ENCODE assay signal across 1 cellular context in the genomic region with DNA sequence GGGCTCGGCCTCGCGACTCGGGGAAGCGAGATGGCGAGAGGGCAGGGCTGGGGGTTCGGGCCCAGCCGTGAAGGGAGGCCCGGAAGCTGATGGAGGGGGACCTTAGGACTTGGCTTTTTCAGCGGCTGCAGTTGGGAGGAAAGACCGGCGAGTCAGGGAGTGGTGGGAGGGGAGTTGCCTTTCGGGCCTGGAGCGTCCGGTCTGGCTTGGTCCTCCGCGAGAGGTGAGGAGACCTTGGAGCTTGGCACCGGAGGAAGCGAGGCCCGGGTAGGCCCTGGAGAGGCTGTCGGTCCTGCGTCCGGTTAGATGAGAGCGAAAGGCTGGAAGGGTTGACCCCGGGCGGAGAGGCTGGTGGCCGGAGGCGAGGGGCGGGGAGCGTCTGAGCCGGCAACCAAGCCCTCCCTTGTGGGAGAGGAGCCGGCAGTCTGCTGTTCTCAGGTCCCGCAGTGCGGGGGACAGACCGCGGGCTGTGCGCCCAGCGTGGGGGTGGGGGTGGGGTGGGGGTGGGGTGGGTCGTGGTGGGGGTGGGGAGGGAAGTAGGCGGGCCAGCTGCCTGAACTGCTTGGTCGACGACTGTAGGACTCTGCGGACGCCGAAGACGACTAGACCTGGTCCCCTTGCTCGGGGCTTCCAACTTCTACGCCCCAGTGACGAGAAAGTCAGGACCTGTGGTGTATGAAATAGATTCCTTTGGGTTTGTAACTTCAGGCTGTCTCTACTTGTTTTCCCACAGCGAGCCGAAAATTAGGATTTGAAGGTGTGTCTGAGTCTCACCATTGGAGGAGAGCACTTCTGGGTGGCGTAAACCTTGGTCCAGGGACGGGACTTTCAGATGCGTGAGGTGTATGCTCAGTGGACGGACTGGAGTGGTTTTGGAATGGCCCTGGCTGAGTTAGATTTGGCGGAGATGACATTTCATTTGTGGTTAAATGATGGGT.
TF ChIP-seq lines count a peak whose summit lies in the region.

No MANE protein-coding gene starts in this region.

TF ChIP-seq in K562, 482 proteins besides CTCF, POLR2A, EP300 and RAD21 (continued from another document and continues in another):
- TF ChIP-seq ZBTB1 (CRISPR knock-in tag; IDR thresholded peaks at IDR 0.05; ENCODE audit: borderline replicate concordance, low read depth) (peak; percentile 22; the same call in 1 of the 2 replicates), ZNF436 (CRISPR knock-in tag; IDR thresholded peaks at IDR 0.05) (no peak), ZNF507 (tag; conservative IDR thresholded peaks at IDR 0.05) (no peak), CC2D1A (IDR thresholded peaks at IDR 0.05) (peak; percentile 95), GTF2F1 (IDR thresholded peaks at IDR 0.05; ENCODE audit: low read depth, low read length) (no peak), KHSRP (IDR thresholded peaks at IDR 0.05) (no peak), ZNF134 (CRISPR knock-in tag; conservative IDR thresholded peaks at IDR 0.05) (no peak), CREB3 (tag; conservative IDR thresholded peaks at IDR 0.05; ENCODE audit: low read depth) (no peak), TCF7 (IDR thresholded peaks at IDR 0.05; ENCODE audit: borderline replicate concordance) (peak; percentile 34; the same call in 1 of the 2 replicates), TCF3 (CRISPR knock-in tag; IDR thresholded peaks at IDR 0.05) (no peak), ZNF121 (CRISPR knock-in tag; conservative IDR thresholded peaks at IDR 0.05) (no peak), NFYB (IDR thresholded peaks at IDR 0.05; ENCODE audit: extremely low read depth, insufficient read length) (no peak), SIX5 (IDR thresholded peaks at IDR 0.05; ENCODE audit: borderline replicate concordance in 1 of 2, insufficient read depth in 1 of 2, low read depth in 1 of 2, low read length in 2 of 2) (no peak), USF2 (CRISPR knock-in tag; IDR thresholded peaks at IDR 0.05) (no peak), SMARCB1 (IDR thresholded peaks at IDR 0.05; ENCODE audit: insufficient read length, low read depth) (no peak), TEAD1 (CRISPR knock-in tag; IDR thresholded peaks at IDR 0.05) (peak in 1 of 2 experiments; percentile 42; a peak in 1 of 4 replicates), ZNF24 (IDR thresholded peaks at IDR 0.05) (no peak), EP400 (IDR thresholded peaks at IDR 0.05) (no peak), MTA1 (IDR thresholded peaks at IDR 0.05; ENCODE audit: borderline replicate concordance) (no peak), SNRNP70 (optimal IDR thresholded peaks at IDR 0.05; ENCODE audit: low read depth, low read length) (no peak), ILF3 (IDR thresholded peaks at IDR 0.05; ENCODE audit: borderline replicate concordance) (no peak), BRD9 (IDR thresholded peaks at IDR 0.05; ENCODE audit: low read depth, partially characterized antibody) (peak; percentile 47), SP1 (CRISPR knock-in tag; IDR thresholded peaks at IDR 0.05) (peak; percentile 23; the same call in 1 of the 2 replicates), CHD2 (IDR thresholded peaks at IDR 0.05; ENCODE audit: low read depth, low read length) (peak; percentile 39; the same call in 1 of the 2 replicates), SUPT5H (IDR thresholded peaks at IDR 0.05) (0 out of 2 replicates have a peak, but pooled peaks have one; percentile 21), KAT7 (CRISPR knock-in tag; IDR thresholded peaks at IDR 0.05; ENCODE audit: borderline replicate concordance) (peak; percentile 89), MCM7 (IDR thresholded peaks at IDR 0.05) (no peak), CXXC5 (CRISPR knock-in tag; IDR thresholded peaks at IDR 0.05) (no peak), MBD1 (CRISPR knock-in tag; IDR thresholded peaks at IDR 0.05) (no peak), NEUROD1 (IDR thresholded peaks at IDR 0.05; ENCODE audit: borderline replicate concordance, low read depth, low read length, partially characterized antibody) (peak; percentile 33), ZNF197 (CRISPR knock-in tag; IDR thresholded peaks at IDR 0.05; ENCODE audit: low read depth) (no peak), EWSR1 (IDR thresholded peaks at IDR 0.05; ENCODE audit: borderline replicate concordance, low read depth, partially characterized antibody) (no peak)
- TF ChIP-seq, protein P1, sequence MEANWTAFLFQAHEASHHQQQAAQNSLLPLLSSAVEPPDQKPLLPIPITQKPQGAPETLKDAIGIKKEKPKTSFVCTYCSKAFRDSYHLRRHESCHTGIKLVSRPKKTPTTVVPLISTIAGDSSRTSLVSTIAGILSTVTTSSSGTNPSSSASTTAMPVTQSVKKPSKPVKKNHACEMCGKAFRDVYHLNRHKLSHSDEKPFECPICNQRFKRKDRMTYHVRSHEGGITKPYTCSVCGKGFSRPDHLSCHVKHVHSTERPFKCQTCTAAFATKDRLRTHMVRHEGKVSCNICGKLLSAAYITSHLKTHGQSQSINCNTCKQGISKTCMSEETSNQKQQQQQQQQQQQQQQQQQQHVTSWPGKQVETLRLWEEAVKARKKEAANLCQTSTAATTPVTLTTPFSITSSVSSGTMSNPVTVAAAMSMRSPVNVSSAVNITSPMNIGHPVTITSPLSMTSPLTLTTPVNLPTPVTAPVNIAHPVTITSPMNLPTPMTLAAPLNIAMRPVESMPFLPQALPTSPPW (CRISPR knock-in tag; IDR thresholded peaks at IDR 0.05), result peak; percentile 42; the same call in 1 of the 2 replicates
- TF ChIP-seq, protein P2, sequence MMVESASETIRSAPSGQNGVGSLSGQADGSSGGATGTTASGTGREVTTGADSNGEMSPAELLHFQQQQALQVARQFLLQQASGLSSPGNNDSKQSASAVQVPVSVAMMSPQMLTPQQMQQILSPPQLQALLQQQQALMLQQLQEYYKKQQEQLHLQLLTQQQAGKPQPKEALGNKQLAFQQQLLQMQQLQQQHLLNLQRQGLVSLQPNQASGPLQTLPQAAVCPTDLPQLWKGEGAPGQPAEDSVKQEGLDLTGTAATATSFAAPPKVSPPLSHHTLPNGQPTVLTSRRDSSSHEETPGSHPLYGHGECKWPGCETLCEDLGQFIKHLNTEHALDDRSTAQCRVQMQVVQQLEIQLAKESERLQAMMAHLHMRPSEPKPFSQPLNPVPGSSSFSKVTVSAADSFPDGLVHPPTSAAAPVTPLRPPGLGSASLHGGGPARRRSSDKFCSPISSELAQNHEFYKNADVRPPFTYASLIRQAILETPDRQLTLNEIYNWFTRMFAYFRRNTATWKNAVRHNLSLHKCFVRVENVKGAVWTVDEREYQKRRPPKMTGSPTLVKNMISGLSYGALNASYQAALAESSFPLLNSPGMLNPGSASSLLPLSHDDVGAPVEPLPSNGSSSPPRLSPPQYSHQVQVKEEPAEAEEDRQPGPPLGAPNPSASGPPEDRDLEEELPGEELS (CRISPR knock-in tag; IDR thresholded peaks at IDR 0.05; ENCODE audit: borderline replicate concordance), result no peak
- TF ChIP-seq, protein P3, sequence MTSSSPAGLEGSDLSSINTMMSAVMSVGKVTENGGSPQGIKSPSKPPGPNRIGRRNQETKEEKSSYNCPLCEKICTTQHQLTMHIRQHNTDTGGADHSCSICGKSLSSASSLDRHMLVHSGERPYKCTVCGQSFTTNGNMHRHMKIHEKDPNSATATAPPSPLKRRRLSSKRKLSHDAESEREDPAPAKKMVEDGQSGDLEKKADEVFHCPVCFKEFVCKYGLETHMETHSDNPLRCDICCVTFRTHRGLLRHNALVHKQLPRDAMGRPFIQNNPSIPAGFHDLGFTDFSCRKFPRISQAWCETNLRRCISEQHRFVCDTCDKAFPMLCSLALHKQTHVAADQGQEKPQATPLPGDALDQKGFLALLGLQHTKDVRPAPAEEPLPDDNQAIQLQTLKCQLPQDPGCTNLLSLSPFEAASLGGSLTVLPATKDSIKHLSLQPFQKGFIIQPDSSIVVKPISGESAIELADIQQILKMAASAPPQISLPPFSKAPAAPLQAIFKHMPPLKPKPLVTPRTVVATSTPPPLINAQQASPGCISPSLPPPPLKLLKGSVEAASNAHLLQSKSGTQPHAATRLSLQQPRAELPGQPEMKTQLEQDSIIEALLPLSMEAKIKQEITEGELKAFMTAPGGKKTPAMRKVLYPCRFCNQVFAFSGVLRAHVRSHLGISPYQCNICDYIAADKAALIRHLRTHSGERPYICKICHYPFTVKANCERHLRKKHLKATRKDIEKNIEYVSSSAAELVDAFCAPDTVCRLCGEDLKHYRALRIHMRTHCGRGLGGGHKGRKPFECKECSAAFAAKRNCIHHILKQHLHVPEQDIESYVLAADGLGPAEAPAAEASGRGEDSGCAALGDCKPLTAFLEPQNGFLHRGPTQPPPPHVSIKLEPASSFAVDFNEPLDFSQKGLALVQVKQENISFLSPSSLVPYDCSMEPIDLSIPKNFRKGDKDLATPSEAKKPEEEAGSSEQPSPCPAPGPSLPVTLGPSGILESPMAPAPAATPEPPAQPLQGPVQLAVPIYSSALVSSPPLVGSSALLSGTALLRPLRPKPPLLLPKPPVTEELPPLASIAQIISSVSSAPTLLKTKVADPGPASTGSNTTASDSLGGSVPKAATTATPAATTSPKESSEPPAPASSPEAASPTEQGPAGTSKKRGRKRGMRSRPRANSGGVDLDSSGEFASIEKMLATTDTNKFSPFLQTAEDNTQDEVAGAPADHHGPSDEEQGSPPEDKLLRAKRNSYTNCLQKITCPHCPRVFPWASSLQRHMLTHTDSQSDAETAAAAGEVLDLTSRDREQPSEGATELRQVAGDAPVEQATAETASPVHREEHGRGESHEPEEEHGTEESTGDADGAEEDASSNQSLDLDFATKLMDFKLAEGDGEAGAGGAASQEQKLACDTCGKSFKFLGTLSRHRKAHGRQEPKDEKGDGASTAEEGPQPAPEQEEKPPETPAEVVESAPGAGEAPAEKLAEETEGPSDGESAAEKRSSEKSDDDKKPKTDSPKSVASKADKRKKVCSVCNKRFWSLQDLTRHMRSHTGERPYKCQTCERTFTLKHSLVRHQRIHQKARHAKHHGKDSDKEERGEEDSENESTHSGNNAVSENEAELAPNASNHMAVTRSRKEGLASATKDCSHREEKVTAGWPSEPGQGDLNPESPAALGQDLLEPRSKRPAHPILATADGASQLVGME (CRISPR knock-in tag; IDR thresholded peaks at IDR 0.05), result no peak
- TF ChIP-seq, protein P4, sequence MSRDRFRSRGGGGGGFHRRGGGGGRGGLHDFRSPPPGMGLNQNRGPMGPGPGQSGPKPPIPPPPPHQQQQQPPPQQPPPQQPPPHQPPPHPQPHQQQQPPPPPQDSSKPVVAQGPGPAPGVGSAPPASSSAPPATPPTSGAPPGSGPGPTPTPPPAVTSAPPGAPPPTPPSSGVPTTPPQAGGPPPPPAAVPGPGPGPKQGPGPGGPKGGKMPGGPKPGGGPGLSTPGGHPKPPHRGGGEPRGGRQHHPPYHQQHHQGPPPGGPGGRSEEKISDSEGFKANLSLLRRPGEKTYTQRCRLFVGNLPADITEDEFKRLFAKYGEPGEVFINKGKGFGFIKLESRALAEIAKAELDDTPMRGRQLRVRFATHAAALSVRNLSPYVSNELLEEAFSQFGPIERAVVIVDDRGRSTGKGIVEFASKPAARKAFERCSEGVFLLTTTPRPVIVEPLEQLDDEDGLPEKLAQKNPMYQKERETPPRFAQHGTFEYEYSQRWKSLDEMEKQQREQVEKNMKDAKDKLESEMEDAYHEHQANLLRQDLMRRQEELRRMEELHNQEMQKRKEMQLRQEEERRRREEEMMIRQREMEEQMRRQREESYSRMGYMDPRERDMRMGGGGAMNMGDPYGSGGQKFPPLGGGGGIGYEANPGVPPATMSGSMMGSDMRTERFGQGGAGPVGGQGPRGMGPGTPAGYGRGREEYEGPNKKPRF (IDR thresholded peaks at IDR 0.05; ENCODE audit: low read depth, low read length), result no peak
- TF ChIP-seq, protein P5, sequence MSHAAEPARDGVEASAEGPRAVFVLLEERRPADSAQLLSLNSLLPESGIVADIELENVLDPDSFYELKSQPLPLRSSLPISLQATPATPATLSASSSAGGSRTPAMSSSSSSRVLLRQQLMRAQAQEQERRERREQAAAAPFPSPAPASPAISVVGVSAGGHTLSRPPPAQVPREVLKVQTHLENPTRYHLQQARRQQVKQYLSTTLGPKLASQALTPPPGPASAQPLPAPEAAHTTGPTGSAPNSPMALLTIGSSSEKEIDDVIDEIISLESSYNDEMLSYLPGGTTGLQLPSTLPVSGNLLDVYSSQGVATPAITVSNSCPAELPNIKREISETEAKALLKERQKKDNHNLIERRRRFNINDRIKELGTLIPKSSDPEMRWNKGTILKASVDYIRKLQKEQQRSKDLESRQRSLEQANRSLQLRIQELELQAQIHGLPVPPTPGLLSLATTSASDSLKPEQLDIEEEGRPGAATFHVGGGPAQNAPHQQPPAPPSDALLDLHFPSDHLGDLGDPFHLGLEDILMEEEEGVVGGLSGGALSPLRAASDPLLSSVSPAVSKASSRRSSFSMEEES (CRISPR knock-in tag; IDR thresholded peaks at IDR 0.05), result no peak
- TF ChIP-seq, protein P6, sequence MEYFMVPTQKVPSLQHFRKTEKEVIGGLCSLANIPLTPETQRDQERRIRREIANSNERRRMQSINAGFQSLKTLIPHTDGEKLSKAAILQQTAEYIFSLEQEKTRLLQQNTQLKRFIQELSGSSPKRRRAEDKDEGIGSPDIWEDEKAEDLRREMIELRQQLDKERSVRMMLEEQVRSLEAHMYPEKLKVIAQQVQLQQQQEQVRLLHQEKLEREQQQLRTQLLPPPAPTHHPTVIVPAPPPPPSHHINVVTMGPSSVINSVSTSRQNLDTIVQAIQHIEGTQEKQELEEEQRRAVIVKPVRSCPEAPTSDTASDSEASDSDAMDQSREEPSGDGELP (CRISPR knock-in tag; IDR thresholded peaks at IDR 0.05; ENCODE audit: borderline replicate concordance), result 0 out of 2 replicates have a peak, but pooled peaks have one; percentile 42
